ENCODE assay signal across 12 cellular contexts in the genomic region with DNA sequence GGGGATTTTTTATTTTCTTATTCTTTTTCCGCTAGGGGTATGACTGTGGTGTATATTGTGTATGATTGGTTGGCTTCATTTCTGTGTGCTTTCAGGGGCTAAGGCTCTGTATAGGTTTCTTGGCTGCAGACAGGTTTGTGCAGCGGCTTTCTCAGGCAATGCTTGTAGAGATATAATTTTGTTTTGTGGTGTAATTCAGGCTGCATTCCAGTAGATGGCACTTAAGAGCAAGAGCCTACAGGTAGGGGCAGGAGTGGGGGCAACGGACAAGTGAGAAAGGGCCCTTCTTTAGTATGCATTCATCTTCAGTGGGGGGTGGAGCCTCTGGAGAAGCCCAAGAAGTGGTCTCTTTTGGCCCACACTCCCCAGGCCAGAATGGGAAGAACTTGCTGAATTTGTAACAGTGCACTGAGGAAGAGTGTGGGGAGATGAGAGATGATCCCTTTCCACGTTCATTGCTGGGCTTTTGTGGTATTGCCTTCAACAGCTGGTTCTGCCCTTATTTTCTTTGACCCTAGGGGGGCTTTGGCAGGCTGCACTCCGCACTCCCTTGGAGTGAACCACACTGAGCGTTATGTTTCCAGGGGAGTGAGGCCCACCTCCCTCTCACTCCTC.
DNase-seq lines count a peak whose midpoint lies in the region; TF ChIP-seq lines count a peak whose summit lies in the region.
"Had no signal": no experiment of that assay in that cellular context is flagged by ENCODE, and none has a peak within 500 bp of the region (broad histone marks: within the 10 kb centered on the region; RNA-seq: fewer than 3 reads in every experiment).

No MANE protein-coding gene starts in this region.

- no TSS peak for BruUV-seq in mammary epithelial cell (replicated peaks; lab: Mats Ljungman, UMichigan)

- intact Hi-C loops in activated CD4-positive, alpha-beta memory T cell treated with anti-CD3 and anti-CD28 coated beads for 36 hours (cut with micrococcal nuclease): no loop called here
- intact Hi-C loops in mammary epithelial cell (cut with micrococcal nuclease) (no loop called here), colonic mucosa (cut with DNase I) (no loop called here), dorsolateral prefrontal cortex (cut with DNase I) (no loop called here)

- peaks cover 15% of the 10 kb centered on the region for H3K36me3 Mint-ChIP-seq in activated CD4-positive, alpha-beta memory T cell treated with anti-CD3 and anti-CD28 coated beads for 36 hours
- H3K36me3 Mint-ChIP-seq in activated CD4-positive, alpha-beta memory T cell treated with anti-CD3 and anti-CD28 coated beads, Interleukin-2, amount 10 ng/mL, durations not matched to agents 7 days and 5 days (ENCODE audit: low read depth): peaks cover 16% of the 10 kb centered on the region
- peaks cover 2% of the 10 kb centered on the region for H3K36me3 Mint-ChIP-seq in progenitor cell of endocrine pancreas (ENCODE audit: insufficient read depth)

- H4K20me1 ChIP-seq in mammary epithelial cell (ENCODE audit: insufficient read depth, low read length): no peaks in the 10 kb centered on the region
- H4K20me1 ChIP-seq: BLaER1 treated with 17β-estradiol and CSF1 and Interleukin-3, amounts not matched to agents 10 nM and 100 nM had no signal

- H3K4me1 Mint-ChIP-seq in activated CD4-positive, alpha-beta memory T cell treated with anti-CD3 and anti-CD28 coated beads for 36 hours (ENCODE audit: low read depth): peaks cover 11% of the 10 kb centered on the region
- no peaks in the 10 kb centered on the region for H3K4me1 Mint-ChIP-seq in activated CD4-positive, alpha-beta memory T cell treated with anti-CD3 and anti-CD28 coated beads, Interleukin-2, amount 10 ng/mL, durations not matched to agents 7 days and 5 days
- no peaks in the 10 kb centered on the region for H3K4me1 Mint-ChIP-seq in progenitor cell of endocrine pancreas (ENCODE audit: low read depth)

- no peaks in the 10 kb centered on the region for H3K79me2 ChIP-seq in mammary epithelial cell (ENCODE audit: insufficient read depth, low read length)

- H3K9me3 ChIP-seq in mammary epithelial cell (replicated peaks; ENCODE audit: insufficient read depth, low read length) (no peaks in the 10 kb centered on the region), colonic mucosa (no peaks in the 10 kb centered on the region)
- H3K9me3 ChIP-seq: pancreas had no signal

- dilution Hi-C loops in mammary epithelial cell (cut with HindIII; ENCODE audit: low sequenced_read_pairs): no loop called here

- H3K4me2 ChIP-seq in mammary epithelial cell (ENCODE audit: insufficient read depth, low read depth, low read length): no peak overlapping the region
- H3K4me2 ChIP-seq: BLaER1 treated with 17β-estradiol and CSF1 and Interleukin-3, amounts not matched to agents 10 nM and 100 nM had no signal

- no peak for DNase-seq in activated CD4-positive, alpha-beta memory T cell treated with anti-CD3 and anti-CD28 coated beads for 36 hours
- no peak for DNase-seq in activated CD4-positive, alpha-beta memory T cell treated with anti-CD3 and anti-CD28 coated beads, Interleukin-2, amount 10 ng/mL, durations not matched to agents 7 days and 5 days
- DNase-seq in mammary epithelial cell (no peak), retinal pigment epithelial cell (ENCODE audit: low read depth) (no peak), colonic mucosa (no peak), progenitor cell of endocrine pancreas (ENCODE audit: low spot score, unreplicated experiment) (no peak), dorsolateral prefrontal cortex (no peak)
- DNase-seq: NCI-H345, pancreas, T-helper 9 cell had no signal

- no peaks in the 10 kb centered on the region for H3K27me3 ChIP-seq in mammary epithelial cell (ENCODE audit: insufficient read depth, low read length)
- no peaks in the 10 kb centered on the region for H3K27me3 ChIP-seq in colonic mucosa
- no peaks in the 10 kb centered on the region for H3K27me3 ChIP-seq in dorsolateral prefrontal cortex
- H3K27me3 ChIP-seq: BLaER1 treated with 17β-estradiol and CSF1 and Interleukin-3, amounts not matched to agents 10 nM and 100 nM had no signal

- no peak overlapping the region for H2AFZ ChIP-seq in mammary epithelial cell (ENCODE audit: low read depth, low read length)

- H3K9ac ChIP-seq in mammary epithelial cell (ENCODE audit: insufficient read depth, low read length): no peak overlapping the region
- H3K9ac ChIP-seq in colonic mucosa (ENCODE audit: low read depth in 2 of 2, low read length in 2 of 2): no peak overlapping the region
- H3K9ac ChIP-seq: BLaER1 treated with 17β-estradiol and CSF1 and Interleukin-3, amounts not matched to agents 10 nM and 100 nM had no signal

- TF ChIP-seq CTCF in LNCAP (IDR thresholded peaks at IDR 0.05): peak; percentile 51; the same call in 1 of the 2 replicates
- TF ChIP-seq CTCF in mammary epithelial cell (conservative IDR thresholded peaks at IDR 0.05 in 1 of 2, IDR thresholded peaks at IDR 0.05 in 1 of 2; ENCODE audit: extremely low read depth in 1 of 2, insufficient read depth in 1 of 2, low read depth in 1 of 2, low read length in 2 of 2): peak; percentile 55 to 73
- peak; percentile 45 for TF ChIP-seq CTCF in retinal pigment epithelial cell (conservative IDR thresholded peaks at IDR 0.05; ENCODE audit: low read depth, low read length)
- no peak for TF ChIP-seq CTCF in colonic mucosa (IDR thresholded peaks at IDR 0.05)
- no peak for TF ChIP-seq CTCF in progenitor cell of endocrine pancreas (IDR thresholded peaks at IDR 0.05; ENCODE audit: unreplicated experiment)
- TF ChIP-seq CTCF in dorsolateral prefrontal cortex (IDR thresholded peaks at IDR 0.05 in 54 of 56, conservative IDR thresholded peaks at IDR 0.05 in 2 of 56; ENCODE audit: low read depth in 1 of 56, partially characterized antibody in 56 of 56): no peak

- WGBS in mammary epithelial cell (ENCODE audit: low coverage, missing lambda C conversion rate): 70% methylated on average over 6 of the region's 6 CpGs

- H3K27ac ChIP-seq in mammary epithelial cell (ENCODE audit: insufficient read depth, low read depth, low read length): no peak overlapping the region
- H3K27ac ChIP-seq in colonic mucosa: no peak overlapping the region
- no peak overlapping the region for H3K27ac ChIP-seq in dorsolateral prefrontal cortex
- H3K27ac ChIP-seq: BLaER1 treated with 17β-estradiol and CSF1 and Interleukin-3, amounts not matched to agents 10 nM and 100 nM; pancreas had no signal

- POLR2A ChIA-PET in activated CD4-positive, alpha-beta memory T cell treated with anti-CD3 and anti-CD28 coated beads for 36 hours (lab: Charles Lee): no interaction called here
- POLR2A ChIA-PET in activated CD4-positive, alpha-beta memory T cell treated with anti-CD3 and anti-CD28 coated beads, Interleukin-2, amount 10 ng/mL, durations not matched to agents 7 days and 5 days (lab: Charles Lee): no interaction called here

- H3K27me3 Mint-ChIP-seq in activated CD4-positive, alpha-beta memory T cell treated with anti-CD3 and anti-CD28 coated beads for 36 hours: no peaks in the 10 kb centered on the region
- peaks cover 9% of the 10 kb centered on the region for H3K27me3 Mint-ChIP-seq in activated CD4-positive, alpha-beta memory T cell treated with anti-CD3 and anti-CD28 coated beads, Interleukin-2, amount 10 ng/mL, durations not matched to agents 7 days and 5 days
- H3K27me3 Mint-ChIP-seq in progenitor cell of endocrine pancreas: no peaks in the 10 kb centered on the region

- peaks cover 17% of the 10 kb centered on the region for H3K9me3 Mint-ChIP-seq in activated CD4-positive, alpha-beta memory T cell treated with anti-CD3 and anti-CD28 coated beads for 36 hours
- H3K9me3 Mint-ChIP-seq in activated CD4-positive, alpha-beta memory T cell treated with anti-CD3 and anti-CD28 coated beads, Interleukin-2, amount 10 ng/mL, durations not matched to agents 7 days and 5 days: peaks cover 19% of the 10 kb centered on the region
- peaks cover 31% of the 10 kb centered on the region for H3K9me3 Mint-ChIP-seq in progenitor cell of endocrine pancreas (ENCODE audit: low read depth)

- CTCF ChIA-PET in activated CD4-positive, alpha-beta memory T cell treated with anti-CD3 and anti-CD28 coated beads for 36 hours (lab: Charles Lee): interaction anchor here (0.6 to 2.3 kb wide), 9 partner anchors 8 to 387 kb away, joined by 3 to 11 read pairs (median 4); a partner anchor contains a TSS
- CTCF ChIA-PET in activated CD4-positive, alpha-beta memory T cell treated with anti-CD3 and anti-CD28 coated beads, Interleukin-2, amount 10 ng/mL, durations not matched to agents 7 days and 5 days (lab: Charles Lee): interaction anchor here (0.7 to 3.8 kb wide), 3 partner anchors 29 to 90 kb away, joined by 3 to 23 read pairs (median 4); a partner anchor contains a TSS
- CTCF ChIA-PET in mammary epithelial cell (lab: Charles Lee; ENCODE audit: low non-redundant PET): no interaction called here

- H3K4me3 Mint-ChIP-seq in activated CD4-positive, alpha-beta memory T cell treated with anti-CD3 and anti-CD28 coated beads for 36 hours: no peak overlapping the region
- no peak overlapping the region for H3K4me3 Mint-ChIP-seq in activated CD4-positive, alpha-beta memory T cell treated with anti-CD3 and anti-CD28 coated beads, Interleukin-2, amount 10 ng/mL, durations not matched to agents 7 days and 5 days
- no peak overlapping the region for H3K4me3 Mint-ChIP-seq in progenitor cell of endocrine pancreas (ENCODE audit: low read depth)

- no peaks in the 10 kb centered on the region for H3K4me1 ChIP-seq in mammary epithelial cell (ENCODE audit: insufficient read depth, low read length)
- H3K4me1 ChIP-seq in colonic mucosa: no peaks in the 10 kb centered on the region
- H3K4me1 ChIP-seq: pancreas had no signal

- in situ Hi-C loops in mammary epithelial cell (cut with MboI; ENCODE audit: low sequenced_read_pairs in 2 of 2): no loop called here

- H3K27ac Mint-ChIP-seq in activated CD4-positive, alpha-beta memory T cell treated with anti-CD3 and anti-CD28 coated beads for 36 hours: peak overlapping the region; percentile 60
- no peak overlapping the region for H3K27ac Mint-ChIP-seq in activated CD4-positive, alpha-beta memory T cell treated with anti-CD3 and anti-CD28 coated beads, Interleukin-2, amount 10 ng/mL, durations not matched to agents 7 days and 5 days
- no peak overlapping the region for H3K27ac Mint-ChIP-seq in progenitor cell of endocrine pancreas

- H3K36me3 ChIP-seq in mammary epithelial cell (ENCODE audit: insufficient read depth, low read length): no peaks in the 10 kb centered on the region
- H3K36me3 ChIP-seq in colonic mucosa: no peaks in the 10 kb centered on the region
- H3K36me3 ChIP-seq: pancreas had no signal

- no peak overlapping the region for H3K4me3 ChIP-seq in mammary epithelial cell (replicated peaks in 1 of 3; ENCODE audit: insufficient read depth in 1 of 3, low read depth in 2 of 3, low read length in 3 of 3)
- H3K4me3 ChIP-seq in retinal pigment epithelial cell (ENCODE audit: low read length): no peak overlapping the region
- H3K4me3 ChIP-seq in colonic mucosa: no peak overlapping the region
- H3K4me3 ChIP-seq in dorsolateral prefrontal cortex: no peak overlapping the region
- H3K4me3 ChIP-seq: BLaER1 treated with 17β-estradiol and CSF1 and Interleukin-3, amounts not matched to agents 10 nM and 100 nM; pancreas had no signal

Comparison
In these comparisons a context has a peak if more than half of its experiments do, and no peak if none do; other contexts are left out.
1. CTCF ChIP-seq: peak in LNCAP (single experiment), mammary epithelial cell (2 of 2) and retinal pigment epithelial cell (single experiment); none in colonic mucosa (single experiment), progenitor cell of endocrine pancreas (single experiment) and dorsolateral prefrontal cortex (0 of 56).